13 cellular contexts compared by ENCODE assay signal in genomic region chr1:26731233-26731902, GRCh38. TPM values are rescaled to one million over a fixed set of nuclear protein-coding genes. Genes with fewer than 3 reads are reported as not detected.
DNase-seq lines count a peak whose midpoint lies in the region; ATAC-seq and TF ChIP-seq lines count a peak whose summit lies in the region.
"Had no signal": no experiment of that assay in that cellular context is flagged by ENCODE, and none has a peak within 500 bp of the region (broad histone marks: within the 10 kb centered on the region; RNA-seq: fewer than 3 reads in every experiment).

No MANE protein-coding gene starts in this region.

- no peak for ATAC-seq in activated CD8-positive, alpha-beta T cell treated with anti-CD3 and anti-CD28 coated beads, Interleukin-2, amount 10 ng/mL, durations not matched to agents 7 days and 5 days
- ATAC-seq in stimulated activated effector memory CD8-positive, alpha-beta T cell treated with anti-CD3 and anti-CD28 coated beads, Interleukin-12 subunit alpha, Interleukin-12 subunit beta, amount 100 ng/mL, for 72 hours, result no peak
- no peak for ATAC-seq in GM19351 (IDR thresholded peaks at IDR 0.05; ENCODE audit: unreplicated experiment)

- no peak for TF ChIP-seq CTCF in prostate gland (IDR thresholded peaks at IDR 0.05)

- intact Hi-C loops in prostate gland (cut with DNase I), result loop anchor here (5.0 kb wide), 1 partner anchor 39 kb away; no protein-coding TSS in a partner anchor

- H3K27ac Mint-ChIP-seq in activated naive CD4-positive, alpha-beta T cell treated with anti-CD3 and anti-CD28 coated beads, Interleukin-2, amount 50 U/mL, for 24 hours, result peak overlapping the region; percentile 84
- peak overlapping the region; percentile 31 for H3K27ac Mint-ChIP-seq in activated CD8-positive, alpha-beta T cell treated with anti-CD3 and anti-CD28 coated beads, Interleukin-2, amount 10 ng/mL, durations not matched to agents 7 days and 5 days
- peak overlapping the region; percentile 14 to 75 (median 60) for H3K27ac Mint-ChIP-seq in immature natural killer cell
- H3K27ac Mint-ChIP-seq in stimulated activated effector memory CD8-positive, alpha-beta T cell treated with anti-CD3 and anti-CD28 coated beads, Interleukin-12 subunit alpha, Interleukin-12 subunit beta, amount 100 ng/mL, for 72 hours, result peak overlapping the region; percentile 85

- peaks cover 0 to 2% of the 10 kb centered on the region in 2 donors for H3K36me3 ChIP-seq in prostate gland

- H3K9me3 ChIP-seq in prostate gland, result no peaks in the 10 kb centered on the region
- H3K9me3 ChIP-seq: neutrophil, SJSA1 had no signal

- H3K4me3 Mint-ChIP-seq in activated naive CD4-positive, alpha-beta T cell treated with anti-CD3 and anti-CD28 coated beads, Interleukin-2, amount 50 U/mL, for 24 hours, result peak overlapping the region; percentile 49
- no peak overlapping the region for H3K4me3 Mint-ChIP-seq in activated CD8-positive, alpha-beta T cell treated with anti-CD3 and anti-CD28 coated beads, Interleukin-2, amount 10 ng/mL, durations not matched to agents 7 days and 5 days
- no peak overlapping the region for H3K4me3 Mint-ChIP-seq in immature natural killer cell
- no peak overlapping the region for H3K4me3 Mint-ChIP-seq in stimulated activated effector memory CD8-positive, alpha-beta T cell treated with anti-CD3 and anti-CD28 coated beads, Interleukin-12 subunit alpha, Interleukin-12 subunit beta, amount 100 ng/mL, for 72 hours

- H3K9me3 Mint-ChIP-seq in activated naive CD4-positive, alpha-beta T cell treated with anti-CD3 and anti-CD28 coated beads, Interleukin-2, amount 50 U/mL, for 24 hours, result no peaks in the 10 kb centered on the region
- no peaks in the 10 kb centered on the region for H3K9me3 Mint-ChIP-seq in activated CD8-positive, alpha-beta T cell treated with anti-CD3 and anti-CD28 coated beads, Interleukin-2, amount 10 ng/mL, durations not matched to agents 7 days and 5 days (ENCODE audit: insufficient read depth)
- H3K9me3 Mint-ChIP-seq in immature natural killer cell, result no peaks in the 10 kb centered on the region
- H3K9me3 Mint-ChIP-seq in stimulated activated effector memory CD8-positive, alpha-beta T cell treated with anti-CD3 and anti-CD28 coated beads, Interleukin-12 subunit alpha, Interleukin-12 subunit beta, amount 100 ng/mL, for 72 hours, result no peaks in the 10 kb centered on the region

- peaks cover 90% of the 10 kb centered on the region for H3K4me1 Mint-ChIP-seq in activated naive CD4-positive, alpha-beta T cell treated with anti-CD3 and anti-CD28 coated beads, Interleukin-2, amount 50 U/mL, for 24 hours
- H3K4me1 Mint-ChIP-seq in activated CD8-positive, alpha-beta T cell treated with anti-CD3 and anti-CD28 coated beads, Interleukin-2, amount 10 ng/mL, durations not matched to agents 7 days and 5 days (ENCODE audit: low read depth), result peaks cover 64% of the 10 kb centered on the region
- H3K4me1 Mint-ChIP-seq in immature natural killer cell, result peaks cover 78 to 87% of the 10 kb centered on the region in 2 donors
- peaks cover 82% of the 10 kb centered on the region for H3K4me1 Mint-ChIP-seq in stimulated activated effector memory CD8-positive, alpha-beta T cell treated with anti-CD3 and anti-CD28 coated beads, Interleukin-12 subunit alpha, Interleukin-12 subunit beta, amount 100 ng/mL, for 72 hours

- no peak for DNase-seq in activated naive CD4-positive, alpha-beta T cell (lab: John Stamatoyannopoulos, UW)
- no peak for DNase-seq in activated CD8-positive, alpha-beta T cell treated with anti-CD3 and anti-CD28 coated beads, Interleukin-2, amount 10 ng/mL, durations not matched to agents 7 days and 5 days
- DNase-seq in immature natural killer cell (no peak), prostate gland (ENCODE audit: low spot score) (no peak), OCI-M1 (lab: John Stamatoyannopoulos, UW) (no peak)
- no peak for DNase-seq in stimulated activated effector memory CD8-positive, alpha-beta T cell treated with anti-CD3 and anti-CD28 coated beads, Interleukin-12 subunit alpha, Interleukin-12 subunit beta, amount 100 ng/mL, for 72 hours (ENCODE audit: low spot score in 2 of 2)
- DNase-seq: amniotic stem cell, NCI-H1417 treated with DMSO at 0.1 percent for 48 hours, NCI-H226 had no signal

- no peak overlapping the region for H3K4me3 ChIP-seq in prostate gland
- H3K4me3 ChIP-seq: SJSA1 had no signal

- POLR2A ChIA-PET in activated CD8-positive, alpha-beta T cell treated with anti-CD3 and anti-CD28 coated beads, Interleukin-2, amount 10 ng/mL, durations not matched to agents 7 days and 5 days (lab: Charles Lee), result interaction anchor here (0.6 to 1.8 kb wide), 2 partner anchors 13 to 29 kb away, joined by 3 to 6 read pairs; no protein-coding TSS in a partner anchor

- CTCF ChIA-PET in activated CD8-positive, alpha-beta T cell treated with anti-CD3 and anti-CD28 coated beads, Interleukin-2, amount 10 ng/mL, durations not matched to agents 7 days and 5 days (lab: Charles Lee), result interaction anchor here (1.2 to 1.4 kb wide), 3 partner anchors 13 to 57 kb away, joined by 3 to 7 read pairs (median 3); no protein-coding TSS in a partner anchor

- no peaks in the 10 kb centered on the region for H3K27me3 ChIP-seq in prostate gland (replicated peaks; ENCODE audit: insufficient read depth)
- H3K27me3 ChIP-seq: neutrophil, SJSA1 had no signal

- H3K4me1 ChIP-seq in prostate gland (replicated peaks), result peaks cover 20% of the 10 kb centered on the region

- H3K36me3 Mint-ChIP-seq in activated naive CD4-positive, alpha-beta T cell treated with anti-CD3 and anti-CD28 coated beads, Interleukin-2, amount 50 U/mL, for 24 hours, result peaks cover 24% of the 10 kb centered on the region
- peaks cover 63% of the 10 kb centered on the region for H3K36me3 Mint-ChIP-seq in activated CD8-positive, alpha-beta T cell treated with anti-CD3 and anti-CD28 coated beads, Interleukin-2, amount 10 ng/mL, durations not matched to agents 7 days and 5 days (ENCODE audit: low read depth)
- peaks cover 5 to 31% (median 20%) of the 10 kb centered on the region in 3 donors for H3K36me3 Mint-ChIP-seq in immature natural killer cell
- H3K36me3 Mint-ChIP-seq in stimulated activated effector memory CD8-positive, alpha-beta T cell treated with anti-CD3 and anti-CD28 coated beads, Interleukin-12 subunit alpha, Interleukin-12 subunit beta, amount 100 ng/mL, for 72 hours, result peaks cover 78% of the 10 kb centered on the region

- no peak for TF ChIP-seq POLR2A in prostate gland (IDR thresholded peaks at IDR 0.05)

- WGBS in prostate gland, result 78% methylated on average over 11 of the region's 11 CpGs

- H3K27ac ChIP-seq in prostate gland, result no peak overlapping the region
- H3K27ac ChIP-seq: neutrophil, SJSA1 had no signal

- no peaks in the 10 kb centered on the region for H3K27me3 Mint-ChIP-seq in activated naive CD4-positive, alpha-beta T cell treated with anti-CD3 and anti-CD28 coated beads, Interleukin-2, amount 50 U/mL, for 24 hours
- no peaks in the 10 kb centered on the region for H3K27me3 Mint-ChIP-seq in activated CD8-positive, alpha-beta T cell treated with anti-CD3 and anti-CD28 coated beads, Interleukin-2, amount 10 ng/mL, durations not matched to agents 7 days and 5 days (ENCODE audit: low read depth)
- peaks cover 0 to 1% (median 0%) of the 10 kb centered on the region in 3 donors for H3K27me3 Mint-ChIP-seq in immature natural killer cell (ENCODE audit: low read depth in 3 of 3)

RNA-seq across cellular contexts. Expression of gene ARID1A, which starts 35.6 kb away (rescaled TPM):
- total RNA-seq in activated CD8-positive, alpha-beta T cell treated with anti-CD3 and anti-CD28 coated beads, Interleukin-2, amount 10 ng/mL, durations not matched to agents 7 days and 5 days, result 100 to 1,000 TPM; 122 to 123 TPM
- 10 to 100 TPM in 2 of 3 donors, 1 to 10 TPM in 1; 7.1 to 34.6 (median 16.0) TPM for polyA plus RNA-seq in immature natural killer cell
- total RNA-seq in prostate gland, result 10 to 100 TPM; 71.4 to 92.8 TPM

RNA-seq across cellular contexts. Expression of gene PIGV, which starts 56.4 kb away (rescaled TPM):
- 10 to 100 TPM; 19.9 to 20.3 TPM for total RNA-seq in activated CD8-positive, alpha-beta T cell treated with anti-CD3 and anti-CD28 coated beads, Interleukin-2, amount 10 ng/mL, durations not matched to agents 7 days and 5 days
- 10 to 100 TPM in 2 of 3 donors, 1 to 10 TPM in 1; 9.8 to 20.0 (median 13.7) TPM for polyA plus RNA-seq in immature natural killer cell
- total RNA-seq in prostate gland, result 10 to 100 TPM; 26.4 to 32.4 TPM

Comparison
In these comparisons a context has a peak if more than half of its experiments do, and no peak if none do; other contexts are left out.
1. H3K27ac Mint-ChIP-seq: peak in every context shown above with its lines; median percentile 85 in stimulated activated effector memory CD8-positive, alpha-beta T cell treated with anti-CD3 and anti-CD28 coated beads, Interleukin-12 subunit alpha, Interleukin-12 subunit beta, amount 100 ng/mL, for 72 hours; 84 in activated naive CD4-positive, alpha-beta T cell treated with anti-CD3 and anti-CD28 coated beads, Interleukin-2, amount 50 U/mL, for 24 hours; 60 in immature natural killer cell; 31 in activated CD8-positive, alpha-beta T cell treated with anti-CD3 and anti-CD28 coated beads, Interleukin-2, amount 10 ng/mL, durations not matched to agents 7 days and 5 days.